Comparison of ENCODE assay signal across 18 cellular contexts in the genomic region with DNA sequence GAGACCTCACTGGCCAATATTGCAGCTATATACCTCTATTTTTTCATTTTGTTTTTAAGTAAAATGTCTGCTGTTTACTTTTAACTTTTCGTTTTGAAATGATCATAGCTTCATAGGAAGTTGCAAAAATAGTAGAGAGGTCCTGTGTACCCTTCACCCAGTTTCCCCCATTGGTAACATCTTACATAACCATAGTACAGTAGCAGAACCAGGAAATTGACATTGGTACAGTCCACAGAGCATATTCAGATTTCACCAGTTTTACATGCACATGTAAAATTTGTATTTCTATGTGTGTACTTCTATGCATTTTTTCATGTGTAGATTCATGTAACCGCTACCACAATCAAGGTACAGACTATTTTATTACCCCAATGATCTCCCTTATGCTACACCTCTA. TPM values are rescaled to one million over a fixed set of nuclear protein-coding genes. Genes with fewer than 3 reads are reported as not detected.
DNase-seq lines count a peak whose midpoint lies in the region; ATAC-seq and TF ChIP-seq lines count a peak whose summit lies in the region.
"Had no signal": no experiment of that assay in that cellular context is flagged by ENCODE, and none has a peak within 500 bp of the region (broad histone marks: within the 10 kb centered on the region; RNA-seq: fewer than 3 reads in every experiment).

No MANE protein-coding gene starts in this region.

- POLR2A ChIA-PET in MCF 10A (lab: Yijun Ruan, JAX): interaction anchor here (0.6 to 1.3 kb wide), 3 partner anchors 29 to 66 kb away, joined by 3 to 4 read pairs (median 3); no protein-coding TSS in a partner anchor

- BruUV-seq in MCF 10A (replicated peaks; lab: Mats Ljungman, UMichigan): no TSS peak

- TF ChIP-seq EP300 in esophagus muscularis mucosa (IDR thresholded peaks at IDR 0.05) (no peak), transverse colon (IDR thresholded peaks at IDR 0.05; ENCODE audit: low read depth) (no peak)

- no peaks in the 10 kb centered on the region for H3K27me3 Mint-ChIP-seq in MCF 10A (ENCODE audit: insufficient read depth, unreplicated experiment)
- no peaks in the 10 kb centered on the region for H3K27me3 Mint-ChIP-seq in neural crest cell (ENCODE audit: low read depth)

- no peak for ATAC-seq in GM18868 (IDR thresholded peaks at IDR 0.05; ENCODE audit: unreplicated experiment)

- H3K9me3 Mint-ChIP-seq in MCF 10A (ENCODE audit: unreplicated experiment) (no peaks in the 10 kb centered on the region), neural crest cell (peaks cover 5% of the 10 kb centered on the region)

- intact Hi-C loops in MCF 10A (cut with micrococcal nuclease) (no loop called here), breast epithelium (cut with DNase I; ENCODE audit: low total_unique reads) (no loop called here), esophagus muscularis mucosa (cut with DNase I) (loop anchor here (10.0 kb wide), 1 partner anchor 103 kb away; no protein-coding TSS in a partner anchor), transverse colon (cut with DNase I; ENCODE audit: low total_unique reads) (no loop called here)

- H3K36me3 ChIP-seq in breast epithelium (no peaks in the 10 kb centered on the region), esophagus muscularis mucosa (no peaks in the 10 kb centered on the region), transverse colon (no peaks in the 10 kb centered on the region)

- H3K27ac ChIP-seq in breast epithelium (no peak overlapping the region), esophagus muscularis mucosa (replicated peaks in 1 of 4) (peak overlapping the region; percentile 90 to 99 (median 96)), transverse colon (peak overlapping the region in 3 of 4 donors; percentile 43 to 97 (median 92))
- H3K27ac ChIP-seq: 22Rv1, RWPE1 had no signal

- peak overlapping the region; percentile 90 for H3K27ac Mint-ChIP-seq in MCF 10A (ENCODE audit: low read depth, unreplicated experiment)
- H3K27ac Mint-ChIP-seq in neural crest cell (ENCODE audit: unreplicated experiment): no peak overlapping the region
- H3K27ac Mint-ChIP-seq: B cell; CD4-positive, CD25-positive, alpha-beta regulatory T cell had no signal

- WGBS in esophagus muscularis mucosa: 81% methylated on average over 2 of the region's 2 CpGs
- WGBS in transverse colon (ENCODE audit: low coverage in 1 of 2), 2 donors: 68 to 73% methylated on average over 2 of the region's 2 CpGs

- CTCF ChIA-PET in MCF 10A (lab: Yijun Ruan, JAX): interaction anchor here (0.6 to 2.4 kb wide), 4 partner anchors 15 to 197 kb away, joined by 3 to 8 read pairs (median 6); no protein-coding TSS in a partner anchor

- peaks cover 10% of the 10 kb centered on the region for H3K36me3 Mint-ChIP-seq in MCF 10A (ENCODE audit: insufficient read depth, unreplicated experiment)
- peaks cover 14% of the 10 kb centered on the region for H3K36me3 Mint-ChIP-seq in neural crest cell (ENCODE audit: low read depth)
- H3K36me3 Mint-ChIP-seq: CD4-positive, CD25-positive, alpha-beta regulatory T cell had no signal

- H3K4me1 Mint-ChIP-seq in MCF 10A (ENCODE audit: insufficient read depth, unreplicated experiment): peaks cover 44% of the 10 kb centered on the region
- H3K4me1 Mint-ChIP-seq in neural crest cell: peaks cover 50% of the 10 kb centered on the region

- in situ Hi-C loops in transverse colon (cut with MboI; ENCODE audit: low pct_ligation_motif_present in 1 of 4, low pct_unique_long_range_greater_than_20kb in 1 of 4, low sequenced_read_pairs in 3 of 4): no loop called here

- TF ChIP-seq CTCF in MCF 10A (IDR thresholded peaks at IDR 0.05; ENCODE audit: unreplicated experiment): no peak
- TF ChIP-seq CTCF in breast epithelium (IDR thresholded peaks at IDR 0.05): no peak
- TF ChIP-seq CTCF in esophagus muscularis mucosa (IDR thresholded peaks at IDR 0.05): no peak
- no peak for TF ChIP-seq CTCF in neural crest cell (conservative IDR thresholded peaks at IDR 0.05)
- TF ChIP-seq CTCF in transverse colon (IDR thresholded peaks at IDR 0.05): no peak

- no peak overlapping the region for H3K4me3 ChIP-seq in breast epithelium
- peak overlapping the region in 1 of 4 donors; percentile 69 for H3K4me3 ChIP-seq in esophagus muscularis mucosa
- H3K4me3 ChIP-seq in transverse colon: no peak overlapping the region

- H3K4me1 ChIP-seq in breast epithelium (peaks cover 0 to 6% of the 10 kb centered on the region in 2 donors), esophagus muscularis mucosa (peaks cover 51 to 86% (median 80%) of the 10 kb centered on the region in 4 donors), transverse colon (peaks cover 0 to 35% (median 10%) of the 10 kb centered on the region in 4 donors)

- H3K27me3 ChIP-seq in breast epithelium: no peaks in the 10 kb centered on the region
- H3K27me3 ChIP-seq in esophagus muscularis mucosa: no peaks in the 10 kb centered on the region
- peaks cover 46% of the 10 kb centered on the region for H3K27me3 ChIP-seq in transverse colon

- DNase-seq in MCF 10A (ENCODE audit: unreplicated experiment): no peak
- DNase-seq in breast epithelium (ENCODE audit: low spot score in 2 of 2): no peak
- DNase-seq in esophagus muscularis mucosa (ENCODE audit: extremely low spot score): no peak
- no peak for DNase-seq in neural crest cell (ENCODE audit: low read depth, low spot score)
- DNase-seq in transverse colon: no peak
- no peak for DNase-seq in NCI-H748 treated with DMSO at 0.1 percent for 48 hours (lab: John Stamatoyannopoulos, UW)
- DNase-seq in activated CD4-positive, alpha-beta T cell treated with anti-CD3 and anti-CD28 coated beads, Interleukin-2, amount 50 U/mL, for 4 hours: no peak
- DNase-seq: CD4-positive, CD25-positive, alpha-beta regulatory T cell; DMS53; Kasumi-1; NCI-H1105 treated with DMSO at 0.1 percent for 48 hours; NCI-H187; NK-92 treated with Interleukin-12 subunit alpha and Interleukin-12 subunit beta, amount 100 ng/mL, for 24 hours; OCI-M1 had no signal

- H3K4me3 Mint-ChIP-seq in MCF 10A (ENCODE audit: unreplicated experiment): no peak overlapping the region
- peak overlapping the region; percentile 70 for H3K4me3 Mint-ChIP-seq in neural crest cell
- H3K4me3 Mint-ChIP-seq: B cell; CD4-positive, CD25-positive, alpha-beta regulatory T cell had no signal

- TF ChIP-seq POLR2A in breast epithelium (IDR thresholded peaks at IDR 0.05) (no peak), esophagus muscularis mucosa (IDR thresholded peaks at IDR 0.05; ENCODE audit: low read depth) (no peak), transverse colon (IDR thresholded peaks at IDR 0.05) (no peak)

- H3K9me3 ChIP-seq in breast epithelium (no peaks in the 10 kb centered on the region), esophagus muscularis mucosa (no peaks in the 10 kb centered on the region), transverse colon (no peaks in the 10 kb centered on the region)

RNA-seq across cellular contexts. Expression of gene AMOTL1, which starts 3.8 kb away (rescaled TPM):
- 76.6 and 77.0 TPM in 2 replicates for total RNA-seq in MCF 10A (2022)
- 10 to 100 TPM; 35.5 to 41.4 (median 39.0) TPM for total RNA-seq in breast epithelium
- 100 to 1,000 TPM; 172 to 259 (median 182) TPM for total RNA-seq in esophagus muscularis mucosa
- total RNA-seq in neural crest cell: 67.5 and 69.0 TPM in 2 replicates
- 10 to 100 TPM; 14.3 to 23.9 (median 16.8) TPM for total RNA-seq in transverse colon

Comparison
In these comparisons a context has a peak if more than half of its experiments do, and no peak if none do; other contexts are left out.
1. H3K27ac ChIP-seq: peak in esophagus muscularis mucosa (4 of 4) and transverse colon (3 of 4); none in breast epithelium (0 of 2).